8 cellular contexts compared by ENCODE assay signal in the genomic region with DNA sequence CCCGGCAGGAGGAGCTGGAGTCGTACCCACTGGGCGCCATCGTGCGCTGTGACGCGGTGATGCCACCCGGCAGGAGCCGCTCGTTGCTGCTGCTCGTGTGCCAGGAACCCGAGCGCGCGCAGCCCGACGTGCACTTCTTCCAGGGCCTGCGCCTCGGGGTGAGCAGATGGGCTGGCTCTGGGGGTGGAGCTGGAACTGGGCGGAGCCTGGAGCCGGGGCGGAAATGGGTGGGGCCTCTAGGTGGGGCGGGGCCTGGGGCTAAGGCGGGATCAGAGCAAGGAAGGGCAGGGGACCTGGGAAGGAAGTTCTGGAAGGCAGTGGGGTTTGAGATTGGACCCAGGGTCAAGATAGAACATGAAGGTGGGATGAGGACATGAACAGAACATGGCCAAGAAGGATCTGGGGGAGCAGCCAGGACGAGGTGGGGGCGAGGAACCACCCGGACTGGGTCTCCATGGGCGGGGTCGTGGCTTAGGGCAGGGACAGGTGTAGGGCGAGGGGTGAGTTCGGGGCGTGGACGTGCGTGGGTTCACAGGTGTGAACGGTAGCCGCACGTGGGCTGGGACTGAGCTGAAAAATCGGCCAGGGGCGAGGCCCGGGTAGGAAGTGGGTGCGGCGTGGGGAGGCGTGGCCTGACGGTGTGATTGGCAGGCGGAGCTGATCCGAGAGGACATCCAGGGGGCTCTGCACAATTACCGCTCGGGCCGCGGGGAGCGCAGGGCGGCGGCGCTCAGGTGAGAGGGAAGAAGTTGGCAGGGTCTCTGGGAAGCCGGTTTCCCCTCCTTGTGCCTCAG. TPM values are rescaled to one million over a fixed set of nuclear protein-coding genes. Genes with fewer than 3 reads are reported as not detected.
DNase-seq lines count a peak whose midpoint lies in the region; ATAC-seq and TF ChIP-seq lines count a peak whose summit lies in the region.

No MANE protein-coding gene starts in this region.

- peak; percentile 73 to 84 for DNase-seq in NCI-H1930 (lab: John Stamatoyannopoulos, UW)
- DNase-seq in cerebellar cortex (ENCODE audit: low spot score): peak; percentile 47
- no peak for DNase-seq in left lobe of liver (ENCODE audit: low spot score)
- DNase-seq in stimulated activated CD4-positive, alpha-beta T cell treated with anti-CD3 and anti-CD28 coated beads, TNF-alpha, amount 100 ng/mL, for 48 hours (ENCODE audit: low read depth in 3 of 3): peak in 2 of 3 donors; percentile 68 to 69
- no peak for DNase-seq in lower leg skin (ENCODE audit: low spot score in 2 of 2)

- WGBS in lower leg skin, 2 donors: 5% methylated on average over 47 to 52 of the region's 55 CpGs

- H3K4me3 ChIP-seq in WI38 (ENCODE audit: low read depth, low read length) (peak overlapping the region; percentile 55), lower leg skin (ENCODE audit: low read depth, poor library complexity, severe bottlenecking) (no peak overlapping the region)

- ATAC-seq in GM18867 (IDR thresholded peaks at IDR 0.05; ENCODE audit: unreplicated experiment) (peak; percentile 43), left lobe of liver (peak; percentile 57), HG02870 (IDR thresholded peaks at IDR 0.05; ENCODE audit: unreplicated experiment) (no peak)

- intact Hi-C loops in lower leg skin (cut with DNase I; ENCODE audit: low total_unique reads): no loop called here

- TF ChIP-seq POLR2A in lower leg skin (IDR thresholded peaks at IDR 0.05): no peak

- no peak for TF ChIP-seq CTCF in WI38 (IDR thresholded peaks at IDR 0.05; ENCODE audit: low read depth, low read length)
- no peak for TF ChIP-seq CTCF in lower leg skin (IDR thresholded peaks at IDR 0.05)

RNA-seq across cellular contexts. Expression of a gene that starts 4.6 kb away (rescaled TPM):
- total RNA-seq in left lobe of liver (0.53 TPM), lower leg skin (100 to 1,000 TPM; 394 to 678 (median 540) TPM)

RNA-seq across cellular contexts. Expression of a gene that starts 17.4 kb away (rescaled TPM):
- 9.7 TPM for total RNA-seq in left lobe of liver
- total RNA-seq in lower leg skin: 100 to 1,000 TPM in 3 of 4 donors, 10 to 100 TPM in 1; 93.2 to 146 (median 134) TPM

RNA-seq across cellular contexts. Expression of a gene that starts 37.1 kb away (rescaled TPM):
- total RNA-seq in left lobe of liver (46.5 TPM), lower leg skin (100 to 1,000 TPM in 1 of 4 donors, 10 to 100 TPM in 3; 55.5 to 103 (median 79.4) TPM)

RNA-seq across cellular contexts. Expression of a gene that starts 42.3 kb away (rescaled TPM):
- total RNA-seq in left lobe of liver (not detected), lower leg skin (1 to 10 TPM in 2 of 4 donors, under 1 TPM in 2; 0.49 to 8.5 (median 1.3) TPM)

Comparison
In these comparisons a context has a peak if more than half of its experiments do, and no peak if none do; other contexts are left out.
1. DNase-seq: peak in NCI-H1930 (2 of 2), cerebellar cortex (single experiment) and stimulated activated CD4-positive, alpha-beta T cell treated with anti-CD3 and anti-CD28 coated beads, TNF-alpha, amount 100 ng/mL, for 48 hours (2 of 3); none in left lobe of liver (single experiment) and lower leg skin (0 of 2).
2. RNA of a gene that starts 4.6 kb away (total RNA-seq): 394 to 678 TPM in lower leg skin; 0.53 TPM in left lobe of liver (single experiment); every median in the first group is over 100 times any median in the second.